Comparison of ENCODE assay signal across 9 cellular contexts in genomic region chr7:114922151-114922651, GRCh38. TPM values are rescaled to one million over a fixed set of nuclear protein-coding genes. Genes with fewer than 3 reads are reported as not detected.
DNase-seq lines count a peak whose midpoint lies in the region; ATAC-seq and TF ChIP-seq lines count a peak whose summit lies in the region.
"Had no signal": no experiment of that assay in that cellular context is flagged by ENCODE, and none has a peak within 500 bp of the region (broad histone marks: within the 10 kb centered on the region; RNA-seq: fewer than 3 reads in every experiment).

No MANE protein-coding gene starts in this region.

- no peak for TF ChIP-seq CTCF in cardiac muscle cell (IDR thresholded peaks at IDR 0.05; ENCODE audit: low read depth, low read length)
- no peak for TF ChIP-seq CTCF in psoas muscle (IDR thresholded peaks at IDR 0.05)

- H3K4me3 ChIP-seq in cardiac muscle cell (peak overlapping the region; percentile 92), psoas muscle (peak overlapping the region; percentile 78), aorta (ENCODE audit: low read length in 2 of 2) (peak overlapping the region; percentile 23 to 91)

- H3K36me3 Mint-ChIP-seq in activated naive CD4-positive, alpha-beta T cell treated with anti-CD3 and anti-CD28 coated beads for 36 hours (ENCODE audit: low read depth) = peaks cover 15% of the 10 kb centered on the region

- no peaks in the 10 kb centered on the region for H3K9me3 Mint-ChIP-seq in activated naive CD4-positive, alpha-beta T cell treated with anti-CD3 and anti-CD28 coated beads for 36 hours

- H3K36me3 ChIP-seq in cardiac muscle cell (no peaks in the 10 kb centered on the region), psoas muscle (ENCODE audit: insufficient read depth in 1 of 2, low read depth in 1 of 2) (no peaks in the 10 kb centered on the region), aorta (ENCODE audit: control insufficient read depth in 1 of 2, insufficient read depth in 2 of 2, low read length in 1 of 2) (no peaks in the 10 kb centered on the region)

- no peaks in the 10 kb centered on the region for H3K27me3 Mint-ChIP-seq in activated naive CD4-positive, alpha-beta T cell treated with anti-CD3 and anti-CD28 coated beads for 36 hours (ENCODE audit: low read depth)

- peaks cover 63% of the 10 kb centered on the region for H3K4me1 Mint-ChIP-seq in activated naive CD4-positive, alpha-beta T cell treated with anti-CD3 and anti-CD28 coated beads for 36 hours (ENCODE audit: low read depth)

- peak overlapping the region; percentile 99 for H3K27ac Mint-ChIP-seq in activated naive CD4-positive, alpha-beta T cell treated with anti-CD3 and anti-CD28 coated beads for 36 hours

- H3K4me1 ChIP-seq in cardiac muscle cell (ENCODE audit: low read depth) (peaks cover 9% of the 10 kb centered on the region), psoas muscle (peaks cover 17% of the 10 kb centered on the region), aorta (ENCODE audit: control insufficient read depth in 1 of 2, insufficient read depth in 2 of 2, low read length in 2 of 2) (no peaks in the 10 kb centered on the region)

- intact Hi-C loops in activated naive CD4-positive, alpha-beta T cell treated with anti-CD3 and anti-CD28 coated beads for 36 hours (cut with micrococcal nuclease) = loop anchor here (5.0 kb wide), 2 partner anchors 1290 to 1985 kb away; partner anchors contain the start of gene TES
- intact Hi-C loops in psoas muscle (cut with DNase I) (loop anchor here in 1 of 2 donors (5.0 kb wide), 1 partner anchor 65 kb away; no protein-coding TSS in a partner anchor), aorta (cut with DNase I) (loop anchor here in 1 of 2 donors (5.0 kb wide), 1 partner anchor 840 kb away; no protein-coding TSS in a partner anchor)

- ATAC-seq in HG02943 (IDR thresholded peaks at IDR 0.05; ENCODE audit: low read depth, unreplicated experiment) = peak; percentile 36
- ATAC-seq in psoas muscle = peak; percentile 80 to 89 (median 86)
- peak; percentile 92 for ATAC-seq in aorta (ENCODE audit: low FRiP score)

- WGBS in psoas muscle, 3 donors = 0 to 1% (median 0%) methylated on average over 37 to 48 of the region's 48 CpGs
- 0% methylated on average over 23 to 48 of the region's 48 CpGs for WGBS in aorta, 2 donors

- H3K27ac ChIP-seq in cardiac muscle cell (no peak overlapping the region), psoas muscle (peak overlapping the region; percentile 78), aorta (ENCODE audit: low read depth in 1 of 2, low read length in 2 of 2) (peak overlapping the region; percentile 53 to 95)
- H3K27ac ChIP-seq: C4-2B had no signal

- H3K27me3 ChIP-seq in cardiac muscle cell (no peaks in the 10 kb centered on the region), psoas muscle (ENCODE audit: insufficient read depth in 3 of 3, low read length in 2 of 3) (no peaks in the 10 kb centered on the region), aorta (ENCODE audit: control insufficient read depth in 1 of 2, insufficient read depth in 2 of 2, low read length in 1 of 2) (no peaks in the 10 kb centered on the region)

- CTCF ChIA-PET in activated naive CD4-positive, alpha-beta T cell treated with anti-CD3 and anti-CD28 coated beads for 36 hours (lab: Charles Lee) = no interaction called here

- DNase-seq in NCI-H2081 (lab: John Stamatoyannopoulos, UW) (peak; percentile 35 to 52), NCI-H2081 treated with DMSO at 0.1 percent for 48 hours (lab: John Stamatoyannopoulos, UW) (no peak), cardiac muscle cell (ENCODE audit: low read depth in 1 of 2, low spot score in 1 of 2) (peak; percentile 74 to 79), psoas muscle (peak; percentile 71 to 82), aorta (peak; percentile 79 to 90)
- peak; percentile 76 for DNase-seq in activated naive CD4-positive, alpha-beta T cell treated with anti-CD3 and anti-CD28 coated beads for 36 hours

- peak overlapping the region; percentile 98 for H3K4me3 Mint-ChIP-seq in activated naive CD4-positive, alpha-beta T cell treated with anti-CD3 and anti-CD28 coated beads for 36 hours

- H3K9me3 ChIP-seq in cardiac muscle cell (ENCODE audit: low read depth) (no peaks in the 10 kb centered on the region), psoas muscle (no peaks in the 10 kb centered on the region), aorta (ENCODE audit: control insufficient read depth, low read length) (no peaks in the 10 kb centered on the region)

TF ChIP-seq in PFSK-1, 5 proteins besides CTCF, POLR2A, EP300 and RAD21:
- TF ChIP-seq POLR2AphosphoS5 (IDR thresholded peaks at IDR 0.05; ENCODE audit: low read depth, low read length) = peak; percentile 19; the same call in 1 of the 2 replicates
- TF ChIP-seq SIN3A (IDR thresholded peaks at IDR 0.05; ENCODE audit: borderline replicate concordance, insufficient read depth, low read length) = no peak
- peak; percentile 62 for TF ChIP-seq FOXP2 (optimal IDR thresholded peaks at IDR 0.05; ENCODE audit: borderline replicate concordance, extremely low read depth, extremely low read length, insufficient read depth)
- TF ChIP-seq REST (IDR thresholded peaks at IDR 0.05; ENCODE audit: insufficient read depth in 1 of 2, low read depth in 2 of 2, low read length in 2 of 2) = 0 out of 4 replicates have a peak, but pooled peaks of 1 of the 2 experiments have one; percentile 12
- TF ChIP-seq TAF1 (IDR thresholded peaks at IDR 0.05; ENCODE audit: borderline replicate concordance, insufficient read depth, low read length) = peak; percentile 15; the same call in 1 of the 2 replicates

RNA-seq across cellular contexts. Expression of gene MDFIC, which starts 0.3 kb away (rescaled TPM):
- 53.4 TPM for polyA plus RNA-seq in PFSK-1 (2012; ENCODE audit: insufficient read length, low read depth)
- total RNA-seq in activated naive CD4-positive, alpha-beta T cell treated with anti-CD3 and anti-CD28 coated beads for 36 hours = 10 to 100 TPM; 79.4 to 93.1 TPM
- 7.1 and 11.6 TPM in 2 replicates for total RNA-seq in cardiac muscle cell
- polyA plus RNA-seq in cardiac muscle cell = 11.7 and 15.2 TPM in 2 replicates
- total RNA-seq in psoas muscle = 10 to 100 TPM in 1 of 4 donors, 1 to 10 TPM in 3; 5.5 to 14.6 (median 8.2) TPM
- polyA plus RNA-seq in psoas muscle = 1 to 10 TPM; 2.7 to 7.1 (median 2.9) TPM
- 10 to 100 TPM; 25.3 to 37.2 TPM for total RNA-seq in aorta
- 10 to 100 TPM; 11.1 to 11.3 TPM for polyA plus RNA-seq in aorta

Comparison
In these comparisons a context has a peak if more than half of its experiments do, and no peak if none do; other contexts are left out.
1. ATAC-seq: peak in every context shown above with its lines; median percentile 92 in aorta; 86 in psoas muscle; 36 in HG02943.